8 cellular contexts compared by ENCODE assay signal in genomic region chr5:612498-613424, GRCh38. TPM values are rescaled to one million over a fixed set of nuclear protein-coding genes. Genes with fewer than 3 reads are reported as not detected.
DNase-seq lines count a peak whose midpoint lies in the region; ATAC-seq and TF ChIP-seq lines count a peak whose summit lies in the region.

No MANE protein-coding gene starts in this region.

- peaks cover 27% of the 10 kb centered on the region for H3K4me1 Mint-ChIP-seq in activated T-cell treated with anti-CD3 and anti-CD28 coated beads, Interleukin-2, amount 50 U/mL, for 4 hours (ENCODE audit: low read depth)

- peak; percentile 14 for DNase-seq in activated T-cell treated with anti-CD3 and anti-CD28 coated beads, Interleukin-2, amount 50 U/mL, for 4 hours
- DNase-seq in left ventricle myocardium inferior (no peak), NCI-H1092 (lab: John Stamatoyannopoulos, UW) (no peak)

- TF ChIP-seq CTCF in left ventricle myocardium inferior (IDR thresholded peaks at IDR 0.05; ENCODE audit: borderline replicate concordance): no peak

- H3K36me3 ChIP-seq in ES-I3 (ENCODE audit: insufficient read depth, low read length) (no peaks in the 10 kb centered on the region), HUES64 (ENCODE audit: insufficient read depth, low read length) (peaks cover 5% of the 10 kb centered on the region; the same call in 1 of the 2 replicates), left ventricle myocardium inferior (no peaks in the 10 kb centered on the region), rectal smooth muscle tissue (ENCODE audit: control insufficient read depth, insufficient read depth, low read length) (no peaks in the 10 kb centered on the region)

- 11% methylated on average over 49 of the region's 49 CpGs for WGBS in HUES64

- intact Hi-C loops in left ventricle myocardium inferior (cut with micrococcal nuclease): no loop called here

- H3K4me3 Mint-ChIP-seq in activated T-cell treated with anti-CD3 and anti-CD28 coated beads, Interleukin-2, amount 50 U/mL, for 4 hours: peak overlapping the region; percentile 98

- H3K4me3 ChIP-seq in HUES64 (ENCODE audit: low read length): peak overlapping the region; percentile 97
- H3K4me3 ChIP-seq in left ventricle myocardium inferior: peak overlapping the region; percentile 87
- peak overlapping the region; percentile 76 for H3K4me3 ChIP-seq in rectal smooth muscle tissue (ENCODE audit: low read length)

- H3K9ac ChIP-seq in ES-I3 (ENCODE audit: low read depth, low read length): peak overlapping the region; percentile 64
- peak overlapping the region; percentile 77 for H3K9ac ChIP-seq in HUES64 (ENCODE audit: low read depth, low read length)
- H3K9ac ChIP-seq in rectal smooth muscle tissue (ENCODE audit: low read length): no peak overlapping the region

- no peaks in the 10 kb centered on the region for H3K4me1 ChIP-seq in ES-I3 (ENCODE audit: insufficient read depth, low read length)
- peaks cover 7% of the 10 kb centered on the region; the same call in 1 of the 2 replicates for H3K4me1 ChIP-seq in HUES64 (ENCODE audit: insufficient read depth, low read length)
- H3K4me1 ChIP-seq in left ventricle myocardium inferior: peaks cover 19% of the 10 kb centered on the region
- H3K4me1 ChIP-seq in rectal smooth muscle tissue (ENCODE audit: control insufficient read depth, insufficient read depth, low read length): no peaks in the 10 kb centered on the region

- H3K27me3 ChIP-seq in HUES64 (ENCODE audit: insufficient read depth, low read length) (0 out of 2 replicates have a peak, but pooled peaks cover 3% of the 10 kb centered on the region), left ventricle myocardium inferior (ENCODE audit: low read depth) (peaks cover 8% of the 10 kb centered on the region), rectal smooth muscle tissue (ENCODE audit: control insufficient read depth, insufficient read depth, low read length) (no peaks in the 10 kb centered on the region)

- ATAC-seq in GM21529 (IDR thresholded peaks at IDR 0.05; ENCODE audit: unreplicated experiment): peak; percentile 25
- peak; percentile 42 to 46 for ATAC-seq in activated T-cell treated with anti-CD3 and anti-CD28 coated beads, Interleukin-2, amount 50 U/mL, for 4 hours
- no peak for ATAC-seq in HG03378 (IDR thresholded peaks at IDR 0.05; ENCODE audit: unreplicated experiment)

- peaks cover 4% of the 10 kb centered on the region for H3K27me3 Mint-ChIP-seq in activated T-cell treated with anti-CD3 and anti-CD28 coated beads, Interleukin-2, amount 50 U/mL, for 4 hours (ENCODE audit: low read depth)

- H3K36me3 Mint-ChIP-seq in activated T-cell treated with anti-CD3 and anti-CD28 coated beads, Interleukin-2, amount 50 U/mL, for 4 hours (ENCODE audit: insufficient read depth): peaks cover 6% of the 10 kb centered on the region

- H3K27ac ChIP-seq in HUES64 (ENCODE audit: low read depth, low read length) (no peak overlapping the region; the same call in 1 of the 2 replicates), left ventricle myocardium inferior (replicated peaks) (no peak overlapping the region), rectal smooth muscle tissue (ENCODE audit: low read depth, low read length) (no peak overlapping the region)

- H3K9me3 ChIP-seq in ES-I3 (ENCODE audit: control insufficient read depth, insufficient read depth, low read length): no peaks in the 10 kb centered on the region
- 0 out of 2 replicates have a peak, but pooled peaks cover 3% of the 10 kb centered on the region for H3K9me3 ChIP-seq in HUES64 (ENCODE audit: insufficient read depth, low read depth, low read length)
- H3K9me3 ChIP-seq in left ventricle myocardium inferior (replicated peaks): peaks cover 3% of the 10 kb centered on the region

- H3K9me3 Mint-ChIP-seq in activated T-cell treated with anti-CD3 and anti-CD28 coated beads, Interleukin-2, amount 50 U/mL, for 4 hours: no peaks in the 10 kb centered on the region

RNA-seq across cellular contexts. Expression of gene CEP72, which starts 0.6 kb away (rescaled TPM):
- polyA plus RNA-seq in HUES64 (2013, experiment 1 of 2): 10.7 TPM
- polyA plus RNA-seq in HUES64 (2013, experiment 2 of 2): 12.7 TPM
- total RNA-seq in activated T-cell treated with anti-CD3 and anti-CD28 coated beads, Interleukin-2, amount 50 U/mL, for 4 hours: 10 to 100 TPM; 19.7 to 20.4 (median 19.9) TPM
- 1.7 TPM for total RNA-seq in left ventricle myocardium inferior
